Comparison of ENCODE assay signal across 8 cellular contexts in the genomic region with DNA sequence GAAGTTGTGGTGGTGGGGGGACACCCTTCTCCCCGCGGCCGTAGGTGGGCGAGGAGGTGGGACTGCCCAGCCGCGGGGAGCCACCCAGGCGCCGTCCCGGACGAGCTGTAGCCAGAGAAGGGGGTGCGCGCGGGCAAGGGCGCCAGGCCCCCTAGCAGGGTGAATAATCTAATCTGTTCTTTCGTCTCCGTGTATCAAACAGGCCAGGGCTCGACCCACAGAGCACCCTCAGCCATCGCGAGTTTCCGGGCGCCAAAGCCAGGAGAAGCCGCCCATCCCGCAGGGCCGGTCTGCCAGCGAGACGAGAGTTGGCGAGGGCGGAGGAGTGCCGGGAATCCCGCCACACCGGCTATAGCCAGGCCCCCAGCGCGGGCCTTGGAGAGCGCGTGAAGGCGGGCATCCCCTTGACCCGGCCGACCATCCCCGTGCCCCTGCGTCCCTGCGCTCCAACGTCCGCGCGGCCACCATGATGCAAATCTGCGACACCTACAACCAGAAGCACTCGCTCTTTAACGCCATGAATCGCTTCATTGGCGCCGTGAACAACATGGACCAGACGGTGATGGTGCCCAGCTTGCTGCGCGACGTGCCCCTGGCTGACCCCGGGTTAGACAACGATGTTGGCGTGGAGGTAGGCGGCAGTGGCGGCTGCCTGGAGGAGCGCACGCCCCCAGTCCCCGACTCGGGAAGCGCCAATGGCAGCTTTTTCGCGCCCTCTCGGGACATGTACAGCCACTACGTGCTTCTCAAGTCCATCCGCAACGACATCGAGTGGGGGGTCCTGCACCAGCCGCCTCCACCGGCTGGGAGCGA. TPM values are rescaled to one million over a fixed set of nuclear protein-coding genes. Genes with fewer than 3 reads are reported as not detected.
DNase-seq lines count a peak whose midpoint lies in the region; ATAC-seq and TF ChIP-seq lines count a peak whose summit lies in the region.

No MANE protein-coding gene starts in this region.

- no TSS peak for BruUV-seq in PC-9 (replicated peaks; lab: Mats Ljungman, UMichigan)

- H3T11ph ChIP-seq in H9 (ENCODE audit: low read length), result no peak overlapping the region

- H4K5ac ChIP-seq in H9 (ENCODE audit: insufficient read length, low read depth, low read length), result peak overlapping the region; percentile 57

- H4K8ac ChIP-seq in H9 (replicated peaks; ENCODE audit: insufficient read length, low read depth, low read length), result no peak overlapping the region

- peaks cover 7% of the 10 kb centered on the region for H3K4me1 ChIP-seq in CD4-positive, CD25-positive, alpha-beta regulatory T cell (ENCODE audit: control insufficient read depth, insufficient read depth, low read length, poor library complexity, severe bottlenecking)
- H3K4me1 ChIP-seq in H9 (ENCODE audit: insufficient read depth, low read length) (peaks cover 4% of the 10 kb centered on the region), iPS-15b (ENCODE audit: control insufficient read depth, insufficient read depth, low read length) (peaks cover 11% of the 10 kb centered on the region), smooth muscle cell (ENCODE audit: low read depth) (peaks cover 10% of the 10 kb centered on the region), PC-9 (replicated peaks; ENCODE audit: insufficient read depth) (no peaks in the 10 kb centered on the region)

- H3K23me2 ChIP-seq in H9 (ENCODE audit: insufficient read length, low read depth, low read length, poor library complexity, severe bottlenecking), result peaks cover 9% of the 10 kb centered on the region

- H3K56ac ChIP-seq in H9 (ENCODE audit: insufficient read length, low read depth, low read length), result peak overlapping the region; percentile 5

- DNase-seq in CD4-positive, CD25-positive, alpha-beta regulatory T cell, result peak in 2 of 3 donors; percentile 1 to 52
- DNase-seq in H9 (no peak), RPMI8226 (peak; percentile 39), smooth muscle cell (lab: John Stamatoyannopoulos, UW; ENCODE audit: unreplicated experiment) (peak; percentile 10), PC-9 (no peak), GDM1 (lab: John Stamatoyannopoulos, UW) (no peak)

- no peak overlapping the region for H3K4ac ChIP-seq in H9 (ENCODE audit: low read depth, low read length)

- POLR2A ChIA-PET in PC-9 (lab: Charles Lee; ENCODE audit: unreplicated experiment), result no interaction called here

- no peak overlapping the region for H2BK20ac ChIP-seq in H9 (ENCODE audit: low read depth, low read length, poor library complexity, severe bottlenecking)

- no peaks in the 10 kb centered on the region for H3K9me3 ChIP-seq in CD4-positive, CD25-positive, alpha-beta regulatory T cell (ENCODE audit: control insufficient read depth in 2 of 2, low read length in 2 of 2)
- H3K9me3 ChIP-seq in H9 (ENCODE audit: control insufficient read depth, low read depth, low read length) (no peaks in the 10 kb centered on the region), iPS-15b (ENCODE audit: control insufficient read depth, insufficient read depth, low read length) (no peaks in the 10 kb centered on the region), smooth muscle cell (replicated peaks; ENCODE audit: low read depth) (no peaks in the 10 kb centered on the region), PC-9 (ENCODE audit: insufficient read depth, low read depth) (no peaks in the 10 kb centered on the region)

- H3K4me3 ChIP-seq in CD4-positive, CD25-positive, alpha-beta regulatory T cell (ENCODE audit: low read depth, low read length), result peak overlapping the region; percentile 61
- H3K4me3 ChIP-seq in iPS-15b (ENCODE audit: low read depth, low read length) (peak overlapping the region; percentile 88), smooth muscle cell (peak overlapping the region; percentile 68), PC-9 (no peak overlapping the region)

- no peaks in the 10 kb centered on the region for H3K27me3 ChIP-seq in CD4-positive, CD25-positive, alpha-beta regulatory T cell (ENCODE audit: control insufficient read depth, insufficient read depth, low read length)
- H3K27me3 ChIP-seq in H9 (ENCODE audit: insufficient read depth, low read length) (no peaks in the 10 kb centered on the region), iPS-15b (ENCODE audit: control insufficient read depth, insufficient read depth, low read length) (no peaks in the 10 kb centered on the region), smooth muscle cell (ENCODE audit: low read depth) (no peaks in the 10 kb centered on the region), PC-9 (ENCODE audit: insufficient read depth, low read depth) (no peaks in the 10 kb centered on the region)

- H3K79me2 ChIP-seq in H9 (ENCODE audit: insufficient read depth, low read length), result peaks cover 11% of the 10 kb centered on the region; the same call in 1 of the 2 replicates
- H3K79me2 ChIP-seq in smooth muscle cell (ENCODE audit: low read depth), result peaks cover 27% of the 10 kb centered on the region
- no peaks in the 10 kb centered on the region for H3K79me2 ChIP-seq in PC-9 (ENCODE audit: low read depth)

- H3K9ac ChIP-seq in H9 (ENCODE audit: extremely low read depth, insufficient read length, low read length) (peak overlapping the region; percentile 97), iPS-15b (ENCODE audit: low read depth, low read length) (peak overlapping the region; percentile 93), smooth muscle cell (ENCODE audit: low read depth) (peak overlapping the region; percentile 78)

- H3K27ac ChIP-seq in CD4-positive, CD25-positive, alpha-beta regulatory T cell (ENCODE audit: insufficient read depth, low read length, poor library complexity, severe bottlenecking), result peak overlapping the region; percentile 70
- H3K27ac ChIP-seq in H9 (ENCODE audit: insufficient read length, low read depth, low read length) (peak overlapping the region; percentile 21), angular gyrus (ENCODE audit: low read depth, low read length) (peak overlapping the region; percentile 89), smooth muscle cell (ENCODE audit: low read depth) (peak overlapping the region; percentile 83), PC-9 (no peak overlapping the region)

- no peaks in the 10 kb centered on the region for H3K9me2 ChIP-seq in PC-9 (ENCODE audit: insufficient read depth)

- H2BK15ac ChIP-seq in H9 (ENCODE audit: low read depth, low read length), result no peak overlapping the region

- H4K91ac ChIP-seq in H9 (ENCODE audit: insufficient read length, low read depth, low read length), result no peak overlapping the region

- H3K4me2 ChIP-seq in H9 (ENCODE audit: insufficient read depth, insufficient read length, low read length), result peak overlapping the region; percentile 50
- peak overlapping the region; percentile 81 for H3K4me2 ChIP-seq in smooth muscle cell
- H3K4me2 ChIP-seq in PC-9, result no peak overlapping the region

- no peak overlapping the region for H3K23ac ChIP-seq in H9 (ENCODE audit: insufficient read length, low read depth, low read length)

- H3K14ac ChIP-seq in H9 (ENCODE audit: insufficient read depth, low read length), result peak overlapping the region; percentile 88

- H2BK12ac ChIP-seq in H9 (ENCODE audit: insufficient read length, low read depth, low read length), result no peak overlapping the region

- H3K36me3 Mint-ChIP-seq in CD4-positive, CD25-positive, alpha-beta regulatory T cell, result no peaks in the 10 kb centered on the region
- H3K36me3 Mint-ChIP-seq in H9 (ENCODE audit: insufficient read depth in 1 of 3, low read depth in 3 of 3), result peaks cover 34 to 40% (median 38%) of the 10 kb centered on the region in 3 experiments

- H3K27ac Mint-ChIP-seq in CD4-positive, CD25-positive, alpha-beta regulatory T cell, result peak overlapping the region; percentile 71 to 96 (median 81)
- H3K27ac Mint-ChIP-seq in H9, result peak overlapping the region; percentile 96 to 98 (median 97)

- no CpG with 5 or more reads among the region's 75 CpGs for WGBS in H9 (ENCODE audit: extremely low coverage, insufficient read length, low lambda C conversion rate)
- 35% methylated on average over 71 of the region's 75 CpGs for WGBS in smooth muscle cell (ENCODE audit: low lambda C conversion rate)

- peaks cover 0 to 3% (median 0%) of the 10 kb centered on the region in 7 donors for H3K9me3 Mint-ChIP-seq in CD4-positive, CD25-positive, alpha-beta regulatory T cell
- H3K9me3 Mint-ChIP-seq in H9, result peaks cover 54 to 63% of the 10 kb centered on the region in 2 experiments

- no peaks in the 10 kb centered on the region for H3K36me3 ChIP-seq in CD4-positive, CD25-positive, alpha-beta regulatory T cell (ENCODE audit: control insufficient read depth, insufficient read depth, low read length)
- H3K36me3 ChIP-seq in iPS-15b (ENCODE audit: control insufficient read depth, insufficient read depth, low read length) (peaks cover 9% of the 10 kb centered on the region), smooth muscle cell (ENCODE audit: low read depth) (no peaks in the 10 kb centered on the region), PC-9 (ENCODE audit: low read depth) (no peaks in the 10 kb centered on the region)

- H3K18ac ChIP-seq in H9 (ENCODE audit: insufficient read length, low read depth, low read length), result peak overlapping the region; percentile 73

- H3F3A ChIP-seq in smooth muscle cell (ENCODE audit: low read depth) (no peaks in the 10 kb centered on the region), PC-9 (ENCODE audit: insufficient read depth, low read depth) (no peaks in the 10 kb centered on the region)

- peaks cover 3% of the 10 kb centered on the region for H3K27me3 Mint-ChIP-seq in CD4-positive, CD25-positive, alpha-beta regulatory T cell
- no peaks in the 10 kb centered on the region for H3K27me3 Mint-ChIP-seq in H9 (ENCODE audit: low read depth)

- peak overlapping the region; percentile 85 for H2BK5ac ChIP-seq in H9 (ENCODE audit: insufficient read length, low read length)

- peaks cover 7 to 46% (median 12%) of the 10 kb centered on the region in 4 donors for H3K4me1 Mint-ChIP-seq in CD4-positive, CD25-positive, alpha-beta regulatory T cell
- peaks cover 18 to 19% of the 10 kb centered on the region in 2 experiments for H3K4me1 Mint-ChIP-seq in H9

- H3K4me3 Mint-ChIP-seq in CD4-positive, CD25-positive, alpha-beta regulatory T cell, result peak overlapping the region; percentile 90 to 96 (median 93)
- H3K4me3 Mint-ChIP-seq in H9, result peak overlapping the region; percentile 92 to 93

- H2AFZ ChIP-seq in H9 (ENCODE audit: low read length) (no peak overlapping the region), smooth muscle cell (ENCODE audit: low read depth) (peak overlapping the region; percentile 31), PC-9 (no peak overlapping the region)

- peak in 1 of 2 donors; percentile 12 for ATAC-seq in CD4-positive, CD25-positive, alpha-beta regulatory T cell (ENCODE audit: low read depth in 2 of 2)

- H2BK120ac ChIP-seq in H9 (ENCODE audit: low read depth, low read length, poor library complexity, severe bottlenecking), result no peak overlapping the region

- intact Hi-C loops in PC-9 (cut with micrococcal nuclease; ENCODE audit: unreplicated experiment), result no loop called here

- H2AK5ac ChIP-seq in H9 (ENCODE audit: insufficient read length, low read length), result no peak overlapping the region

- no peaks in the 10 kb centered on the region for H3K79me1 ChIP-seq in H9 (ENCODE audit: insufficient read depth, low read depth, low read length, poor library complexity, severe bottlenecking)

- no peak for TF ChIP-seq CTCF in H9 (conservative IDR thresholded peaks at IDR 0.05)
- no peak for TF ChIP-seq CTCF in smooth muscle cell (IDR thresholded peaks at IDR 0.05; ENCODE audit: borderline replicate concordance, insufficient read depth, poor library complexity, severe bottlenecking)
- no peak for TF ChIP-seq CTCF in PC-9 (conservative IDR thresholded peaks at IDR 0.05)

- H4K20me1 ChIP-seq in H9 (ENCODE audit: control insufficient read depth, insufficient read depth, insufficient read length) (no peaks in the 10 kb centered on the region), smooth muscle cell (ENCODE audit: low read depth) (no peaks in the 10 kb centered on the region), PC-9 (ENCODE audit: insufficient read depth) (no peaks in the 10 kb centered on the region)

- CTCF ChIA-PET in PC-9 (lab: Charles Lee), result no interaction called here

RNA-seq across cellular contexts. Expression of a gene that starts 3.4 kb away (rescaled TPM):
- total RNA-seq in CD4-positive, CD25-positive, alpha-beta regulatory T cell, result 13.0 TPM
- polyA plus RNA-seq in CD4-positive, CD25-positive, alpha-beta regulatory T cell, result 10 to 100 TPM in 3 of 4 donors, 1 to 10 TPM in 1; 8.8 to 17.3 (median 13.7) TPM
- total RNA-seq in H9 (2021), result 100 and 102 TPM in 2 replicates
- total RNA-seq in smooth muscle cell, result 31.5 and 33.1 TPM in 2 replicates
- 36.4 and 37.7 TPM in 2 replicates for polyA plus RNA-seq in smooth muscle cell
- not detected in 2 replicates for total RNA-seq in PC-9 (2021)

Comparison
In these comparisons a context has a peak if more than half of its experiments do, and no peak if none do; other contexts are left out.
1. DNase-seq: peak in CD4-positive, CD25-positive, alpha-beta regulatory T cell (2 of 3), RPMI8226 (single experiment) and smooth muscle cell (single experiment); none in H9 (single experiment), PC-9 (0 of 2) and GDM1 (single experiment).
2. RNA of a gene that starts 3.4 kb away (total RNA-seq): 100 to 102 TPM in H9, 31.5 to 33.1 TPM in smooth muscle cell and 13.0 TPM in CD4-positive, CD25-positive, alpha-beta regulatory T cell (single experiment); not detected in PC-9; every median in the first group is over 10 times any median in the second.
3. Peak in every context shown above with its lines, with median percentiles within 50 percentile points of each other: H3K9ac ChIP-seq.